In the genomic region with DNA sequence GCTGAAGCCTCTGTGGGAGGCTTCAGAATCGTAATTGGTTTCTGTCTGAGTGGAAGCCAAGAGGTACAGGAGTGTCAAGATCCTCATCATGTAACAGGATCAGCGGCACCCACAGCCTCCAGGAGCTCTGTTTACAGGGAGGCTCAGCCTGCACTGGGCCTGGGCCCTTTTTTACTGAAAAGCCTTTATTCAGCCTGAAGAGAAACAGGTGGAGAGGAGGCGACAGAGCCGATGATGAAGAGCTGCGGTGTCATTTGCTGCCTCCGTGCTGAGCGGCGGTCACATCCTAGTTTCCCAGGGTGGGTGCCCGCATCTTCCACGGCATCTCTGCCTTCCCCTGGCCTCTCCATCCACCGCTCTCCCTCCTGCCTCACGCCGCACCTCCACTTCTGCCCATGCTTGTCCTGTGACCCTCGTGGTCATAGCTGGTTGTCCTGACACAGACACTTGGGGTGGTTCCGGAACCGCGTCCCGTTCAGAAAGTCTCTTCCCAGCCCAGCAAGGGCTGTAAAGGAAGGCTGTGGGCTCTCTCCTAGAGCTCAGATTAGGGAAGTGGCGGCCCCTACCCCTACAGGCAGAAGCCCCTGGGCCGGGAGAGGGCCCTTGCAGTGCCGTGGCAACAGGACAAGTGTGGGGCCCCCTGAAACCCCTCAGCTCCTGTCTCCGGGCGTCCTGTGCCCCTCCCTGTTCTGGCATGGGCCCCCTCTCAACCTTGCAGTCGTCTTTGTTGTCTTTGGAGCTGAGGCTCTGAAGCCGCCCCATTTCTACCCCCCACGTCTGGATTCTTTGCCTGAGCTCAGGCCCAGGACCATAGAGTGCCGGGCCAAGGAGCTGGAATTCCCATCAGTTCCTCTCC, we compare ENCODE assay signal across 1 cellular context.
TF ChIP-seq lines count a peak whose summit lies in the region.

No MANE protein-coding gene starts in this region.

TF ChIP-seq in GM23338, 12 proteins besides CTCF, POLR2A, EP300 and RAD21:
- TF ChIP-seq, protein P1, sequence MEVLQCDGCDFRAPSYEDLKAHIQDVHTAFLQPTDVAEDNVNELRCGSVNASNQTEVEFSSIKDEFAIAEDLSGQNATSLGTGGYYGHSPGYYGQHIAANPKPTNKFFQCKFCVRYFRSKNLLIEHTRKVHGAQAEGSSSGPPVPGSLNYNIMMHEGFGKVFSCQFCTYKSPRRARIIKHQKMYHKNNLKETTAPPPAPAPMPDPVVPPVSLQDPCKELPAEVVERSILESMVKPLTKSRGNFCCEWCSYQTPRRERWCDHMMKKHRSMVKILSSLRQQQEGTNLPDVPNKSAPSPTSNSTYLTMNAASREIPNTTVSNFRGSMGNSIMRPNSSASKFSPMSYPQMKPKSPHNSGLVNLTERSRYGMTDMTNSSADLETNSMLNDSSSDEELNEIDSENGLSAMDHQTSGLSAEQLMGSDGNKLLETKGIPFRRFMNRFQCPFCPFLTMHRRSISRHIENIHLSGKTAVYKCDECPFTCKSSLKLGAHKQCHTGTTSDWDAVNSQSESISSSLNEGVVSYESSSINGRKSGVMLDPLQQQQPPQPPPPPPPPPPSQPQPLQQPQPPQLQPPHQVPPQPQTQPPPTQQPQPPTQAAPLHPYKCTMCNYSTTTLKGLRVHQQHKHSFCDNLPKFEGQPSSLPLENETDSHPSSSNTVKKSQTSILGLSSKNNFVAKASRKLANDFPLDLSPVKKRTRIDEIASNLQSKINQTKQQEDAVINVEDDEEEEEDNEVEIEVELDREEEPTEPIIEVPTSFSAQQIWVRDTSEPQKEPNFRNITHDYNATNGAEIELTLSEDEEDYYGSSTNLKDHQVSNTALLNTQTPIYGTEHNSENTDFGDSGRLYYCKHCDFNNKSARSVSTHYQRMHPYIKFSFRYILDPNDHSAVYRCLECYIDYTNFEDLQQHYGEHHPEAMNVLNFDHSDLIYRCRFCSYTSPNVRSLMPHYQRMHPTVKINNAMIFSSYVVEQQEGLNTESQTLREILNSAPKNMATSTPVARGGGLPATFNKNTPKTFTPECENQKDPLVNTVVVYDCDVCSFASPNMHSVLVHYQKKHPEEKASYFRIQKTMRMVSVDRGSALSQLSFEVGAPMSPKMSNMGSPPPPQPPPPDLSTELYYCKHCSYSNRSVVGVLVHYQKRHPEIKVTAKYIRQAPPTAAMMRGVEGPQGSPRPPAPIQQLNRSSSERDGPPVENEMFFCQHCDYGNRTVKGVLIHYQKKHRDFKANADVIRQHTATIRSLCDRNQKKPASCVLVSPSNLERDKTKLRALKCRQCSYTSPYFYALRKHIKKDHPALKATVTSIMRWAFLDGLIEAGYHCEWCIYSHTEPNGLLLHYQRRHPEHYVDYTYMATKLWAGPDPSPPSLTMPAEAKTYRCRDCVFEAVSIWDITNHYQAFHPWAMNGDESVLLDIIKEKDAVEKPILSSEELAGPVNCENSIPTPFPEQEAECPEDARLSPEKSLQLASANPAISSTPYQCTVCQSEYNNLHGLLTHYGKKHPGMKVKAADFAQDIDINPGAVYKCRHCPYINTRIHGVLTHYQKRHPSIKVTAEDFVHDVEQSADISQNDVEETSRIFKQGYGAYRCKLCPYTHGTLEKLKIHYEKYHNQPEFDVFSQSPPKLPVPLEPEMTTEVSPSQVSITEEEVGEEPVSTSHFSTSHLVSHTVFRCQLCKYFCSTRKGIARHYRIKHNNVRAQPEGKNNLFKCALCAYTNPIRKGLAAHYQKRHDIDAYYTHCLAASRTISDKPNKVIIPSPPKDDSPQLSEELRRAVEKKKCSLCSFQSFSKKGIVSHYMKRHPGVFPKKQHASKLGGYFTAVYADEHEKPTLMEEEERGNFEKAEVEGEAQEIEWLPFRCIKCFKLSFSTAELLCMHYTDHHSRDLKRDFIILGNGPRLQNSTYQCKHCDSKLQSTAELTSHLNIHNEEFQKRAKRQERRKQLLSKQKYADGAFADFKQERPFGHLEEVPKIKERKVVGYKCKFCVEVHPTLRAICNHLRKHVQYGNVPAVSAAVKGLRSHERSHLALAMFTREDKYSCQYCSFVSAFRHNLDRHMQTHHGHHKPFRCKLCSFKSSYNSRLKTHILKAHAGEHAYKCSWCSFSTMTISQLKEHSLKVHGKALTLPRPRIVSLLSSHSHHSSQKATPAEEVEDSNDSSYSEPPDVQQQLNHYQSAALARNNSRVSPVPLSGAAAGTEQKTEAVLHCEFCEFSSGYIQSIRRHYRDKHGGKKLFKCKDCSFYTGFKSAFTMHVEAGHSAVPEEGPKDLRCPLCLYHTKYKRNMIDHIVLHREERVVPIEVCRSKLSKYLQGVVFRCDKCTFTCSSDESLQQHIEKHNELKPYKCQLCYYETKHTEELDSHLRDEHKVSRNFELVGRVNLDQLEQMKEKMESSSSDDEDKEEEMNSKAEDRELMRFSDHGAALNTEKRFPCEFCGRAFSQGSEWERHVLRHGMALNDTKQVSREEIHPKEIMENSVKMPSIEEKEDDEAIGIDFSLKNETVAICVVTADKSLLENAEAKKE (CRISPR knock-in tag; IDR thresholded peaks at IDR 0.05), result no peak
- TF ChIP-seq NANOG (IDR thresholded peaks at IDR 0.05; ENCODE audit: borderline replicate concordance) (no peak), CREB1 (CRISPR knock-in tag; IDR thresholded peaks at IDR 0.05; ENCODE audit: low read depth) (no peak), ZNF331 (CRISPR knock-in tag; IDR thresholded peaks at IDR 0.05; ENCODE audit: low read depth) (no peak), ZNF114 (CRISPR knock-in tag; IDR thresholded peaks at IDR 0.05) (no peak), EZH2 (IDR thresholded peaks at IDR 0.05; ENCODE audit: low read depth, unreplicated experiment) (no peak)
